In the genomic region with DNA sequence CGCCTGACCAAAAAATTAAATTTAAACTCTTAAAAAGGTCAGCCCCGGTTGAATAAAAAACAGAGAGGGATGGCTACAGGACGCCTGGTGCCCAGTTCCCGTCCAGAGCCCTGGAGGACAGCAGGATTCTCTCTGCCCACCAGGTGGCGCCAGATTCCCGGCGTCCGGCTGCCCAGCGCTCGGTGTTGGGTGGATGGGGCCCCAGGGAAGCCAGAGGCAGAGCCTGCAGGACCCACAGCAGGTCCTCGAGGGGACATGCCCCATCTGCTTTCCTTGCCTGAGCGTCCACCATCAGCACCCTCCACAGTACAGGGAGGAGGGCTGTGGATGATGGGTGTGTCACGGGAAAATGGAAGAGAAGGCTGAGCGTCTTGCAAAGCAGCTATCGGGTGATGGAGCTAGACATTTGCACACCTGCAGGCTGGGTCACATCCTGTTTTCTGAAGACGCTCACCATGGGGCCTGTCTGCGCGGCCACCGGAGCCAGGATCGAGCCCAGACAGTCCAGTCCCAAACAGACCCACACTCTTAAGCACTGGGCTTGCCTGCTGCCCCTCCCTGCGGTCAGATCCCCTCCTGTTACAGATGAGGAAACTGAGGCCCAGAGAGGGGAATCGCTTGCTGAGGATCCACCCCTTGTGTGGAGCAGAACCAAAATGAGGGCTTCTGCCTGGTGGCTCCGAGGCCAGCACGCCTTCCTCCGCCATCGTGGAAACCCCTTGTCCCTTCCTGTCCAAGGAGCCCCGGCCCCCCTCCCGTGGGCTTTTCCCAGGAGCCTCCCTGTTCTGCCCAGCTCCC, we compare ENCODE assay signal across 8 cellular contexts. TPM values are rescaled to one million over a fixed set of nuclear protein-coding genes. Genes with fewer than 3 reads are reported as not detected.
DNase-seq lines count a peak whose midpoint lies in the region; ATAC-seq and TF ChIP-seq lines count a peak whose summit lies in the region.

No MANE protein-coding gene starts in this region.

- no peaks in the 10 kb centered on the region for H3K9me3 ChIP-seq in lower lobe of right lung

- POLR2A ChIA-PET in activated CD4-positive, alpha-beta T cell treated with anti-CD3 and anti-CD28 coated beads, Interleukin-2, amount 10 ng/mL, durations not matched to agents 7 days and 5 days (lab: Charles Lee), result interaction anchor here (1.0 to 1.3 kb wide), 2 partner anchors 148 to 349 kb away, joined by 3 to 4 read pairs; a partner anchor contains a TSS

- peak; percentile 91 for TF ChIP-seq CTCF in coronary artery (IDR thresholded peaks at IDR 0.05)
- TF ChIP-seq CTCF in lower lobe of right lung (IDR thresholded peaks at IDR 0.05), result peak; percentile 99

- H3K4me1 Mint-ChIP-seq in activated CD4-positive, alpha-beta T cell treated with anti-CD3 and anti-CD28 coated beads, Interleukin-2, amount 10 ng/mL, durations not matched to agents 7 days and 5 days, result peaks cover 56% of the 10 kb centered on the region

- H3K27ac ChIP-seq in coronary artery (no peak overlapping the region), lower lobe of right lung (no peak overlapping the region)

- peak; percentile 75 for DNase-seq in EH (ENCODE audit: low read depth)
- peak; percentile 34 for DNase-seq in NCI-H345 treated with DMSO at 0.1 percent for 48 hours (lab: John Stamatoyannopoulos, UW; ENCODE audit: unreplicated experiment)
- peak; percentile 82 for DNase-seq in activated CD4-positive, alpha-beta T cell treated with anti-CD3 and anti-CD28 coated beads, Interleukin-2, amount 10 ng/mL, durations not matched to agents 7 days and 5 days
- DNase-seq in coronary artery (ENCODE audit: low spot score), result peak; percentile 84
- peak; percentile 89 for DNase-seq in lower lobe of right lung
- DNase-seq in stimulated activated CD8-positive, alpha-beta memory T cell treated with anti-CD3 and anti-CD28 coated beads, Interleukin-12 subunit alpha, Interleukin-12 subunit beta, amount 100 ng/mL, for 24 hours (ENCODE audit: extremely low read depth), result peak; percentile 41

- H3K4me3 ChIP-seq in coronary artery (peak overlapping the region; percentile 47), lower lobe of right lung (peak overlapping the region; percentile 9)

- intact Hi-C loops in lower lobe of right lung (cut with DNase I), result loop anchor here (10.0 kb wide), 1 partner anchor 144 kb away; a partner anchor contains a TSS

- H3K36me3 Mint-ChIP-seq in activated CD4-positive, alpha-beta T cell treated with anti-CD3 and anti-CD28 coated beads, Interleukin-2, amount 10 ng/mL, durations not matched to agents 7 days and 5 days (ENCODE audit: low read depth), result no peaks in the 10 kb centered on the region

- H3K27ac Mint-ChIP-seq in activated CD4-positive, alpha-beta T cell treated with anti-CD3 and anti-CD28 coated beads, Interleukin-2, amount 10 ng/mL, durations not matched to agents 7 days and 5 days, result peak overlapping the region; percentile 82

- H3K36me3 ChIP-seq in lower lobe of right lung, result no peaks in the 10 kb centered on the region

- CTCF ChIA-PET in activated CD4-positive, alpha-beta T cell treated with anti-CD3 and anti-CD28 coated beads, Interleukin-2, amount 10 ng/mL, durations not matched to agents 7 days and 5 days (lab: Charles Lee), result interaction anchor here (0.5 to 2.7 kb wide), 15 partner anchors 9 to 301 kb away, joined by 3 to 36 read pairs (median 6); no protein-coding TSS in a partner anchor

- H3K4me3 Mint-ChIP-seq in activated CD4-positive, alpha-beta T cell treated with anti-CD3 and anti-CD28 coated beads, Interleukin-2, amount 10 ng/mL, durations not matched to agents 7 days and 5 days, result peak overlapping the region; percentile 62

- H3K9me3 Mint-ChIP-seq in activated CD4-positive, alpha-beta T cell treated with anti-CD3 and anti-CD28 coated beads, Interleukin-2, amount 10 ng/mL, durations not matched to agents 7 days and 5 days, result no peaks in the 10 kb centered on the region

- ATAC-seq in HG02852 (IDR thresholded peaks at IDR 0.05; ENCODE audit: unreplicated experiment) (peak; percentile 65), lower lobe of right lung (peak; percentile 87 to 88), GM18867 (IDR thresholded peaks at IDR 0.05; ENCODE audit: unreplicated experiment) (no peak)

- H3K27me3 ChIP-seq in lower lobe of right lung (ENCODE audit: low read depth), result no peaks in the 10 kb centered on the region

- H3K27me3 Mint-ChIP-seq in activated CD4-positive, alpha-beta T cell treated with anti-CD3 and anti-CD28 coated beads, Interleukin-2, amount 10 ng/mL, durations not matched to agents 7 days and 5 days, result peaks cover 2% of the 10 kb centered on the region

- peaks cover 48% of the 10 kb centered on the region for H3K4me1 ChIP-seq in lower lobe of right lung

RNA-seq across cellular contexts. Expression of a gene that starts 18.5 kb away (rescaled TPM):
- total RNA-seq in activated CD4-positive, alpha-beta T cell treated with anti-CD3 and anti-CD28 coated beads, Interleukin-2, amount 10 ng/mL, durations not matched to agents 7 days and 5 days, result 10 to 100 TPM; 14.9 to 16.0 TPM
- 51.1 TPM for total RNA-seq in lower lobe of right lung

Comparison
In these comparisons a context has a peak if more than half of its experiments do, and no peak if none do; other contexts are left out.
1. DNase-seq: peak in every context shown above with its lines; median percentile 89 in lower lobe of right lung; 84 in coronary artery; 82 in activated CD4-positive, alpha-beta T cell treated with anti-CD3 and anti-CD28 coated beads, Interleukin-2, amount 10 ng/mL, durations not matched to agents 7 days and 5 days; 75 in EH; 41 in stimulated activated CD8-positive, alpha-beta memory T cell treated with anti-CD3 and anti-CD28 coated beads, Interleukin-12 subunit alpha, Interleukin-12 subunit beta, amount 100 ng/mL, for 24 hours; 34 in NCI-H345 treated with DMSO at 0.1 percent for 48 hours.